ENCODE assay signal across 8 cellular contexts in genomic region chr11:119120639-119121007, GRCh38. TPM values are rescaled to one million over a fixed set of nuclear protein-coding genes. Genes with fewer than 3 reads are reported as not detected.
DNase-seq lines count a peak whose midpoint lies in the region; ATAC-seq and TF ChIP-seq lines count a peak whose summit lies in the region.

No MANE protein-coding gene starts in this region.

- no peaks in the 10 kb centered on the region for H3K27me3 Mint-ChIP-seq in endodermal cell (ENCODE audit: insufficient read depth)

- peaks cover 17% of the 10 kb centered on the region; the same call in 1 of the 2 replicates for H3F3A ChIP-seq in PC-9 (ENCODE audit: insufficient read depth, low read depth)

- H3K27me3 ChIP-seq in PC-9 (ENCODE audit: insufficient read depth, low read depth) = no peaks in the 10 kb centered on the region
- H3K27me3 ChIP-seq in endodermal cell (ENCODE audit: control insufficient read depth, insufficient read depth, low read length, poor library complexity, severe bottlenecking) = no peaks in the 10 kb centered on the region
- H3K27me3 ChIP-seq in neutrophil = no peaks in the 10 kb centered on the region

- H3K27ac ChIP-seq in PC-9 (peak overlapping the region; percentile 10; the same call in 1 of the 2 replicates), endodermal cell (ENCODE audit: low read depth, low read length) (no peak overlapping the region), neutrophil (peak overlapping the region; percentile 84)

- peaks cover 7% of the 10 kb centered on the region; the same call in 1 of the 2 replicates for H4K20me1 ChIP-seq in PC-9 (ENCODE audit: insufficient read depth)

- no peak for ATAC-seq in GM18511 (IDR thresholded peaks at IDR 0.05; ENCODE audit: unreplicated experiment)

- peak overlapping the region; percentile 91 for H3K4me3 Mint-ChIP-seq in endodermal cell

- peak overlapping the region; percentile 91 for H2AFZ ChIP-seq in PC-9

- H3K9ac ChIP-seq in endodermal cell (ENCODE audit: extremely low read depth, low read length, poor library complexity, severe bottlenecking) = peak overlapping the region; percentile 59

- H3K36me3 ChIP-seq in PC-9 (ENCODE audit: low read depth) = peaks cover 12% of the 10 kb centered on the region; the same call in 1 of the 2 replicates
- peaks cover 19% of the 10 kb centered on the region for H3K36me3 ChIP-seq in endodermal cell (ENCODE audit: control insufficient read depth, insufficient read depth, low read length)
- H3K36me3 ChIP-seq in neutrophil = peaks cover 25% of the 10 kb centered on the region

- H3K4me1 ChIP-seq in PC-9 (replicated peaks; ENCODE audit: insufficient read depth) = peaks cover 18% of the 10 kb centered on the region
- no peaks in the 10 kb centered on the region for H3K4me1 ChIP-seq in endodermal cell (ENCODE audit: control insufficient read depth, insufficient read depth, low read length)
- peaks cover 38 to 42% of the 10 kb centered on the region in 2 experiments for H3K4me1 ChIP-seq in neutrophil (ENCODE audit: control insufficient read depth in 1 of 2, insufficient read depth in 1 of 2, low read depth in 1 of 2, low read length in 1 of 2)

- H3K9me3 ChIP-seq in PC-9 (ENCODE audit: insufficient read depth, low read depth) (no peaks in the 10 kb centered on the region), endodermal cell (ENCODE audit: control insufficient read depth, low read length) (no peaks in the 10 kb centered on the region), neutrophil (no peaks in the 10 kb centered on the region)

- TSS peak; percentile 96 for BruUV-seq in PC-9 (replicated peaks; lab: Mats Ljungman, UMichigan)

- H3K79me2 ChIP-seq in PC-9 (ENCODE audit: low read depth) = peaks cover 29% of the 10 kb centered on the region

- peak overlapping the region; percentile 78 for H3K27ac Mint-ChIP-seq in endodermal cell

- intact Hi-C loops in PC-9 (cut with micrococcal nuclease; ENCODE audit: unreplicated experiment) = loop anchor here (2.0 kb wide), 1 partner anchor 14 kb away; the partner anchor contains the start of gene C2CD2L
- intact Hi-C loops in head of caudate nucleus (cut with DNase I) = no loop called here

- H3K4me1 Mint-ChIP-seq in endodermal cell = peaks cover 18% of the 10 kb centered on the region

- TF ChIP-seq CTCF in PC-9 (conservative IDR thresholded peaks at IDR 0.05) = no peak
- no peak for TF ChIP-seq CTCF in endodermal cell (conservative IDR thresholded peaks at IDR 0.05)
- no peak for TF ChIP-seq CTCF in neutrophil (IDR thresholded peaks at IDR 0.05)

- WGBS in endodermal cell (ENCODE audit: insufficient coverage in 1 of 2, insufficient read length in 1 of 2), 2 experiments = 65 to 72% methylated on average over 5 of the region's 5 CpGs

- CTCF ChIA-PET in PC-9 (lab: Charles Lee) = interaction anchor here (1.1 kb wide), 1 partner anchor 18 kb away, joined by 4 read pairs; the partner anchor contains the start of gene DPAGT1

- H3K9me2 ChIP-seq in PC-9 (ENCODE audit: insufficient read depth) = no peaks in the 10 kb centered on the region

- peak overlapping the region; percentile 94 for H3K4me2 ChIP-seq in PC-9

- peaks cover 11% of the 10 kb centered on the region for H3K36me3 Mint-ChIP-seq in endodermal cell (ENCODE audit: low read depth)

- H3K9me3 Mint-ChIP-seq in endodermal cell = no peaks in the 10 kb centered on the region

- DNase-seq in activated CD8-positive, alpha-beta memory T cell treated with anti-CD3 and anti-CD28 coated beads for 24 hours = peak; percentile 66
- DNase-seq in activated CD8-positive, alpha-beta memory T cell treated with anti-CD3 and anti-CD28 coated beads, Interleukin-2, amount 50 U/mL, for 4 hours = no peak
- DNase-seq in PC-9 = no peak
- no peak for DNase-seq in endodermal cell
- no peak for DNase-seq in islet precursor cell
- DNase-seq in head of caudate nucleus = no peak

- POLR2A ChIA-PET in PC-9 (lab: Charles Lee; ENCODE audit: unreplicated experiment) = interaction anchor here (0.7 kb wide), 1 partner anchor 64 kb away, joined by 3 read pairs; no protein-coding TSS in a partner anchor

- H3K4me3 ChIP-seq in PC-9 (peak overlapping the region; percentile 75), endodermal cell (ENCODE audit: low read length) (peak overlapping the region; percentile 94), neutrophil (ENCODE audit: low read depth in 1 of 2, low read length in 1 of 2) (peak overlapping the region; percentile 88 to 94)

RNA-seq across cellular contexts. Expression of gene HINFP, which starts 0.8 kb away (rescaled TPM):
- total RNA-seq in PC-9 (2021) (34.9 and 35.5 TPM in 2 replicates), endodermal cell (10 to 100 TPM; 43.8 to 44.8 TPM)
- polyA plus RNA-seq in endodermal cell (2013, experiment 1 of 2) = 30.6 TPM
- polyA plus RNA-seq in endodermal cell (2013, experiment 2 of 2) = 30.8 TPM

RNA-seq across cellular contexts. Expression of gene C2CD2L, which starts 13.5 kb away (rescaled TPM):
- total RNA-seq in PC-9 (2021) (6.7 and 9.3 TPM in 2 replicates), endodermal cell (1 to 10 TPM; 2.4 to 3.1 TPM)
- polyA plus RNA-seq in endodermal cell (2013, experiment 1 of 2) = 6.7 TPM
- 6.3 TPM for polyA plus RNA-seq in endodermal cell (2013, experiment 2 of 2)

RNA-seq across cellular contexts. Expression of gene DPAGT1, which starts 19.0 kb away (rescaled TPM):
- total RNA-seq in PC-9 (2021) = 32.8 and 41.1 TPM in 2 replicates
- 10 to 100 TPM; 49.4 to 51.9 TPM for total RNA-seq in endodermal cell
- polyA plus RNA-seq in endodermal cell (2013, experiment 1 of 2) = 58.1 TPM
- polyA plus RNA-seq in endodermal cell (2013, experiment 2 of 2) = 49.6 TPM

RNA-seq across cellular contexts. Expression of gene ABCG4, which starts 28.2 kb away (rescaled TPM):
- total RNA-seq in PC-9 (2021) = 0.11 TPM in 1 of 2 replicates, not detected in the other
- 1 to 10 TPM; 1.5 to 1.8 TPM for total RNA-seq in endodermal cell
- 1.0 TPM for polyA plus RNA-seq in endodermal cell (2013, experiment 1 of 2)
- polyA plus RNA-seq in endodermal cell (2013, experiment 2 of 2) = 0.83 TPM

RNA-seq across cellular contexts. Expression of gene HMBS, which starts 35.9 kb away (rescaled TPM):
- total RNA-seq in PC-9 (2021) = 49.3 and 54.9 TPM in 2 replicates
- total RNA-seq in endodermal cell = 10 to 100 TPM; 45.9 to 54.8 TPM
- 42.7 TPM for polyA plus RNA-seq in endodermal cell (2013, experiment 1 of 2)
- polyA plus RNA-seq in endodermal cell (2013, experiment 2 of 2) = 40.0 TPM
